Comparison of ENCODE assay signal across 8 cellular contexts in genomic region chr7:66844552-66845381, GRCh38.
DNase-seq lines count a peak whose midpoint lies in the region; ATAC-seq and TF ChIP-seq lines count a peak whose summit lies in the region.

No MANE protein-coding gene starts in this region.

- peak overlapping the region; percentile 99 for H3K27ac Mint-ChIP-seq in chondrocyte (ENCODE audit: unreplicated experiment)

- H3K4me1 Mint-ChIP-seq in chondrocyte (ENCODE audit: low read depth), result peaks cover 30% of the 10 kb centered on the region

- DNase-seq in AML-193 (lab: John Stamatoyannopoulos, UW) (peak; percentile 86 to 90), NCI-H446 treated with DMSO at 0.1 percent for 48 hours (lab: John Stamatoyannopoulos, UW) (peak; percentile 88), chondrocyte (ENCODE audit: low spot score) (peak; percentile 99), kidney glomerular epithelial cell (lab: John Stamatoyannopoulos, UW) (peak; percentile 94)
- DNase-seq in activated CD4-positive, alpha-beta T cell treated with anti-CD3 and anti-CD28 coated beads for 1 hour, result peak; percentile 99
- peak; percentile 97 to 98 for DNase-seq in stimulated activated CD4-positive, alpha-beta T cell treated with anti-CD3 and anti-CD28 coated beads, Interleukin-1b, Interleukin-23, amount 100 ng/mL, for 1 hour (ENCODE audit: low read depth in 2 of 2)

- no peaks in the 10 kb centered on the region for H3K27me3 Mint-ChIP-seq in chondrocyte (ENCODE audit: low read depth)

- no peaks in the 10 kb centered on the region for H3K36me3 Mint-ChIP-seq in chondrocyte (ENCODE audit: low read depth)

- ATAC-seq in GM19035 (IDR thresholded peaks at IDR 0.05; ENCODE audit: unreplicated experiment), result peak; percentile 94
- peak; percentile 95 for ATAC-seq in HG03354 (IDR thresholded peaks at IDR 0.05; ENCODE audit: poor library complexity, severe bottlenecking, unreplicated experiment)

- TF ChIP-seq CTCF in chondrocyte (IDR thresholded peaks at IDR 0.05), result peak; percentile 58

- no peaks in the 10 kb centered on the region for H3K9me3 Mint-ChIP-seq in chondrocyte (ENCODE audit: low read depth)

- peak overlapping the region; percentile 90 for H3K4me3 Mint-ChIP-seq in chondrocyte (ENCODE audit: unreplicated experiment)

Comparison
In these comparisons a context has a peak if more than half of its experiments do, and no peak if none do; other contexts are left out.
1. Peak in every context shown above with its lines: DNase-seq and ATAC-seq.